In the genomic region with DNA sequence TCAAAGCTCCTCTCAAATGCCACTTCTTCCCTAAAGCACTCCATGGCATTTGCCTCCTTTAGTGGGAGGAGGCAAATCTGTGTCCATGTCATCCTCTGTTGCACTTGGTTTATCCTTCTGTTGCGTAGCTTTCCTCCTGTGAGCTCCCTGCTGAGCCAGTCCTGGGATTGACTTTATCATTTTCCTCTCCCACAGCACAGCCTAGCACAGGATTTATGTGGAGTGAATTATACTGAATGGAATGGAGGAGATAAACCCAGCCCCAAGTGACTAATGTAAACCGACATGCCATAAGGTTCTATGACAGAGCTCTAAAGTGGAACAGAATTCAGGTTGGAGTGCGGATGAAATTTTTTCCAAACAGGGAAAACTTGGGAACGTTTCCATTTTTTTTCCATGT, we compare ENCODE assay signal across 21 cellular contexts. TPM values are rescaled to one million over a fixed set of nuclear protein-coding genes. Genes with fewer than 3 reads are reported as not detected.
DNase-seq lines count a peak whose midpoint lies in the region; ATAC-seq and TF ChIP-seq lines count a peak whose summit lies in the region.
"Had no signal": no experiment of that assay in that cellular context is flagged by ENCODE, and none has a peak within 500 bp of the region (broad histone marks: within the 10 kb centered on the region; RNA-seq: fewer than 3 reads in every experiment).

No MANE protein-coding gene starts in this region.

- H3K27me3 Mint-ChIP-seq in natural killer cell treated with Interleukin-12 subunit alpha and Interleukin-12 subunit beta and Interleukin-15 and Interleukin-18, amount 100 ng/mL, for 72 hours = peaks cover 10 to 15% of the 10 kb centered on the region in 2 donors

- no peak overlapping the region for H2AFZ ChIP-seq in PC-3 (ENCODE audit: low read length)

- ATAC-seq in PC-3 (peak; percentile 46), GM21360 (IDR thresholded peaks at IDR 0.05; ENCODE audit: unreplicated experiment) (no peak)
- ATAC-seq in natural killer cell treated with Interleukin-12 subunit alpha and Interleukin-12 subunit beta and Interleukin-15 and Interleukin-18, amount 100 ng/mL, for 72 hours = no peak
- ATAC-seq: lower lobe of right lung, right lobe of liver had no signal

- H3K4me1 Mint-ChIP-seq in natural killer cell treated with Interleukin-12 subunit alpha and Interleukin-12 subunit beta and Interleukin-15 and Interleukin-18, amount 100 ng/mL, for 72 hours (ENCODE audit: low read depth in 2 of 2) = no peaks in the 10 kb centered on the region

- TF ChIP-seq POLR2A in uterus (IDR thresholded peaks at IDR 0.05) = no peak

- H3K36me3 ChIP-seq in PC-3 (ENCODE audit: low read depth, low read length) = no peaks in the 10 kb centered on the region
- no peaks in the 10 kb centered on the region for H3K36me3 ChIP-seq in uterus
- H3K36me3 ChIP-seq: BLaER1 treated with 17β-estradiol and CSF1 and Interleukin-3, amounts not matched to agents 10 nM and 100 nM; lower lobe of right lung; right lobe of liver; transverse colon had no signal

- CTCF ChIA-PET in PC-3 (lab: Charles Lee) = no interaction called here

- no peaks in the 10 kb centered on the region for H4K20me1 ChIP-seq in PC-3 (ENCODE audit: low read length)
- H4K20me1 ChIP-seq: BLaER1 treated with 17β-estradiol and CSF1 and Interleukin-3, amounts not matched to agents 10 nM and 100 nM had no signal

- no peak overlapping the region for H3K4me3 Mint-ChIP-seq in natural killer cell treated with Interleukin-12 subunit alpha and Interleukin-12 subunit beta and Interleukin-15 and Interleukin-18, amount 100 ng/mL, for 72 hours

- no peaks in the 10 kb centered on the region for H3K27me3 ChIP-seq in PC-3 (ENCODE audit: low read length)
- H3K27me3 ChIP-seq in uterus = no peaks in the 10 kb centered on the region
- H3K27me3 ChIP-seq: BLaER1 treated with 17β-estradiol and CSF1 and Interleukin-3, amounts not matched to agents 10 nM and 100 nM; right lobe of liver; transverse colon had no signal

- POLR2A ChIA-PET in PC-3 (lab: Charles Lee; ENCODE audit: unreplicated experiment) = no interaction called here

- H3K4me2 ChIP-seq in PC-3 (ENCODE audit: low read length) = no peak overlapping the region

- H3K4me1 ChIP-seq in PC-3 (ENCODE audit: insufficient read depth, low read length) = peaks cover 5% of the 10 kb centered on the region; the same call in 1 of the 2 replicates
- no peaks in the 10 kb centered on the region for H3K4me1 ChIP-seq in uterus
- H3K4me1 ChIP-seq: lower lobe of right lung, right lobe of liver, transverse colon had no signal

- no peaks in the 10 kb centered on the region for H3K36me3 Mint-ChIP-seq in natural killer cell treated with Interleukin-12 subunit alpha and Interleukin-12 subunit beta and Interleukin-15 and Interleukin-18, amount 100 ng/mL, for 72 hours

- DNase-seq in GM03348 (ENCODE audit: low spot score) = peak; percentile 43
- DNase-seq in PC-3 = peak; percentile 50
- DNase-seq in epithelial cell of prostate (ENCODE audit: low read depth, low spot score) = peak; percentile 33
- DNase-seq in non-pigmented ciliary epithelial cell (ENCODE audit: low read depth) = peak; percentile 51
- no peak for DNase-seq in natural killer cell treated with Interleukin-12 subunit alpha and Interleukin-12 subunit beta and Interleukin-15 and Interleukin-18, amount 100 ng/mL, for 72 hours (ENCODE audit: low spot score)
- DNase-seq in uterus = no peak
- no peak for DNase-seq in D341Med (ENCODE audit: low spot score)
- DNase-seq: activated CD8-positive, alpha-beta memory T cell treated with anti-CD3 and anti-CD28 coated beads for 24 hours; aorta; dermis blood vessel endothelial cell; KG1; lower lobe of right lung; NCI-H1694; NCI-H446; right lobe of liver; stimulated activated CD4-positive, alpha-beta T cell treated with anti-CD3 and anti-CD28 coated beads, Interleukin-4, amount 100 ng/mL, for 24 hours; transverse colon had no signal

- H3K9me2 ChIP-seq in PC-3 (replicated peaks; ENCODE audit: low read length) = no peaks in the 10 kb centered on the region

- H3F3A ChIP-seq in PC-3 (ENCODE audit: low read length, unreplicated experiment) = no peaks in the 10 kb centered on the region

- no peaks in the 10 kb centered on the region for H3K9me3 Mint-ChIP-seq in natural killer cell treated with Interleukin-12 subunit alpha and Interleukin-12 subunit beta and Interleukin-15 and Interleukin-18, amount 100 ng/mL, for 72 hours
- H3K9me3 Mint-ChIP-seq: activated T-helper 2 cell treated with anti-CD3 and anti-CD28 coated beads, Interferon-gamma antibody, Interleukin-2, Interleukin-4, amounts not matched to agents 10 μg/mL and 5 μg/mL and 100 μg/mL, durations not matched to agents 14 hours and 24 hours and 36 hours had no signal

- no TSS peak for BruUV-seq in PC-3 (replicated peaks; lab: Mats Ljungman, UMichigan)

- no peak overlapping the region for H3K27ac Mint-ChIP-seq in natural killer cell treated with Interleukin-12 subunit alpha and Interleukin-12 subunit beta and Interleukin-15 and Interleukin-18, amount 100 ng/mL, for 72 hours
- H3K27ac Mint-ChIP-seq: activated T-helper 2 cell treated with anti-CD3 and anti-CD28 coated beads, Interferon-gamma antibody, Interleukin-2, Interleukin-4, amounts not matched to agents 10 μg/mL and 5 μg/mL and 100 μg/mL, durations not matched to agents 14 hours and 24 hours and 36 hours had no signal

- no peak for TF ChIP-seq CTCF in PC-3 (conservative IDR thresholded peaks at IDR 0.05; ENCODE audit: low read depth, low read length)
- no peak for TF ChIP-seq CTCF in uterus (IDR thresholded peaks at IDR 0.05)

- intact Hi-C loops in PC-3 (cut with micrococcal nuclease) = no loop called here
- intact Hi-C loops in uterus (cut with DNase I; ENCODE audit: low total_unique reads) = no loop called here

- H3K9me3 ChIP-seq in PC-3 (ENCODE audit: low read length) = no peaks in the 10 kb centered on the region
- H3K9me3 ChIP-seq in uterus = no peaks in the 10 kb centered on the region
- H3K9me3 ChIP-seq: BLaER1 treated with 17β-estradiol and CSF1 and Interleukin-3, amounts not matched to agents 10 nM and 100 nM; lower lobe of right lung; right lobe of liver; transverse colon had no signal

- H3K4me3 ChIP-seq in PC-3 (ENCODE audit: low read length) (no peak overlapping the region), uterus (no peak overlapping the region)
- H3K4me3 ChIP-seq: BLaER1 treated with 17β-estradiol and CSF1 and Interleukin-3, amounts not matched to agents 10 nM and 100 nM; lower lobe of right lung; right lobe of liver; transverse colon had no signal

- H3K27ac ChIP-seq in PC-3 (ENCODE audit: low read length) (no peak overlapping the region), epithelial cell of prostate (peak overlapping the region; percentile 72), uterus (no peak overlapping the region)
- H3K27ac ChIP-seq: BLaER1 treated with 17β-estradiol and CSF1 and Interleukin-3, amounts not matched to agents 10 nM and 100 nM; lower lobe of right lung; right lobe of liver; transverse colon had no signal

- no peaks in the 10 kb centered on the region for H3K79me2 ChIP-seq in PC-3 (ENCODE audit: low read length)

- H3K9ac ChIP-seq in PC-3 (ENCODE audit: low read length) = no peak overlapping the region
- H3K9ac ChIP-seq: BLaER1 treated with 17β-estradiol and CSF1 and Interleukin-3, amounts not matched to agents 10 nM and 100 nM had no signal

RNA-seq across cellular contexts. Expression of gene TOMM5, which starts 26.4 kb away (rescaled TPM):
- total RNA-seq in PC-3 (2014; rRNA removed) (220 and 252 TPM in 2 replicates), uterus (100 to 1,000 TPM in 2 of 4 donors, 10 to 100 TPM in 2; 58.1 to 136 (median 94.7) TPM)
- total RNA-seq in natural killer cell treated with Interleukin-12 subunit alpha and Interleukin-12 subunit beta and Interleukin-15 and Interleukin-18, amount 100 ng/mL, for 72 hours = 100 to 1,000 TPM in 1 of 2 donors, 10 to 100 TPM in 1; 93.0 to 136 TPM

RNA-seq across cellular contexts. Expression of gene FRMPD1, which starts 31.9 kb away (rescaled TPM):
- not detected in 2 replicates for total RNA-seq in PC-3 (2014; rRNA removed)
- not detected for total RNA-seq in natural killer cell treated with Interleukin-12 subunit alpha and Interleukin-12 subunit beta and Interleukin-15 and Interleukin-18, amount 100 ng/mL, for 72 hours
- under 1 TPM in 1 of 4 donors, not detected in 3; 0.21 TPM for total RNA-seq in uterus
- total RNA-seq: activated T-helper 2 cell treated with anti-CD3 and anti-CD28 coated beads, Interferon-gamma antibody, Interleukin-2, Interleukin-4, amounts not matched to agents 10 μg/mL and 5 μg/mL and 100 μg/mL, durations not matched to agents 14 hours and 24 hours and 36 hours; dermis blood vessel endothelial cell; OCI-LY7 had no signal

RNA-seq across cellular contexts. Expression of gene FBXO10, which starts 42.6 kb away (rescaled TPM):
- total RNA-seq in PC-3 (2014; rRNA removed) (2.6 and 5.1 TPM in 2 replicates), uterus (10 to 100 TPM in 1 of 4 donors, 1 to 10 TPM in 2, not detected in 1; 2.8 to 12.9 (median 9.4) TPM)
- total RNA-seq in natural killer cell treated with Interleukin-12 subunit alpha and Interleukin-12 subunit beta and Interleukin-15 and Interleukin-18, amount 100 ng/mL, for 72 hours = 1 to 10 TPM; 4.3 to 8.7 TPM

Comparison
In these comparisons a context has a peak if more than half of its experiments do, and no peak if none do; other contexts are left out.
1. DNase-seq: peak in GM03348 (single experiment), PC-3 (single experiment), epithelial cell of prostate (single experiment) and non-pigmented ciliary epithelial cell (single experiment); none in natural killer cell treated with Interleukin-12 subunit alpha and Interleukin-12 subunit beta and Interleukin-15 and Interleukin-18, amount 100 ng/mL, for 72 hours (single experiment), uterus (0 of 2) and D341Med (single experiment).